ENCODE assay signal across 28 cellular contexts in genomic region chr15:31039961-31040360, GRCh38.
"Had no signal": no experiment of that assay in that cellular context is flagged by ENCODE, and none has a peak within 500 bp of the region (broad histone marks: within the 10 kb centered on the region; RNA-seq: fewer than 3 reads in every experiment).

No MANE protein-coding gene starts in this region.

- FAIRE-seq: endometrium, islet of Langerhans, keratinocyte had no signal

- H3K9me3 ChIP-seq: colonic mucosa, esophagus squamous epithelium, left lung, lower lobe of right lung, mucosa of descending colon had no signal

- H3K4me3 ChIP-seq: colonic mucosa, esophagus squamous epithelium, gastrocnemius medialis, heart right ventricle, left lung, lower lobe of right lung, mucosa of descending colon had no signal

- H3K27me3 ChIP-seq: colonic mucosa, esophagus squamous epithelium, gastrocnemius medialis, left lung had no signal

- H3K4me3 Mint-ChIP-seq: dendritic cell treated with granulocyte-macrophage colony-stimulating factor and Interleukin-4, amounts not matched to agents 40 ng/mL and 50 ng/mL, for 4 days; effector memory CD8-positive, alpha-beta T cell; endodermal cell; mesothelial cell of epicardium had no signal

- H3K36me3 ChIP-seq: colonic mucosa, esophagus squamous epithelium, gastrocnemius medialis, heart right ventricle, left lung, lower lobe of right lung had no signal

- DNase-seq: colonic mucosa; cortex of kidney; effector CD8-positive, alpha-beta T cell; effector memory CD8-positive, alpha-beta T cell; endodermal cell; erythroblast; esophagus squamous epithelium; foreskin fibroblast; foreskin melanocyte; gastrocnemius medialis; glutamatergic neuron; head of caudate nucleus; heart right ventricle; hippocampal formation; left cardiac atrium; left lung; left ventricle myocardium superior; lower lobe of right lung; mesenchymal stem cell; mucosa of descending colon; naive B cell had no signal

- H3K36me3 Mint-ChIP-seq: mesothelial cell of epicardium, naive B cell had no signal

- H3K27me3 Mint-ChIP-seq: naive B cell had no signal

- H3K27ac ChIP-seq: colonic mucosa, epithelial cell of prostate, esophagus squamous epithelium, gastrocnemius medialis, heart right ventricle, left lung, lower lobe of right lung had no signal

- H3K27ac Mint-ChIP-seq: dendritic cell treated with granulocyte-macrophage colony-stimulating factor and Interleukin-4, amounts not matched to agents 40 ng/mL and 50 ng/mL, for 4 days; endodermal cell; mesothelial cell of epicardium had no signal

- H3K4me1 ChIP-seq: colonic mucosa, esophagus squamous epithelium, gastrocnemius medialis, heart right ventricle, left lung, lower lobe of right lung had no signal

- H3K9me3 Mint-ChIP-seq: dendritic cell treated with granulocyte-macrophage colony-stimulating factor and Interleukin-4, amounts not matched to agents 40 ng/mL and 50 ng/mL, for 4 days; effector memory CD8-positive, alpha-beta T cell; endodermal cell; naive B cell had no signal

- ATAC-seq: effector memory CD8-positive, alpha-beta T cell; esophagus mucosa; gastrocnemius medialis; heart right ventricle; left cardiac atrium; left lung; left ventricle myocardium superior; lower lobe of right lung; mucosa of descending colon had no signal
